In the genomic region with DNA sequence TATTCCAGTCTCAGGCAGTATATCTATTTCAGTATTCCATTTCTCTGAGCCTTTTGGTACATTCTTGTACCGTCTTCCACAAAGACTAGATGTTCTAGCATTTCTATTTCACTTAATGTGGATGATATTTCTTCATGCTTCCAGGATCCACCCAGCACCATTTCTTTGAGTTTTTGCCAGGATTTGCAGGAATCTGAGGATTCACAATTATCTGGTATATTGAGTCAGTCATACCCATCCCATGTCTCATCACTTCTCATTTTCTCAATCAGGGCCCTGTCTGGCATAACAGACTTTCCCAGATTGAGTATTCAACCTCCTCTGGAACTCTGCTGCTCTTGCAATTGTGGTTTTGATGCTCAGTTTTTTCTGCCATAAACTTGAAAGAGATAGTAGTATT, we compare ENCODE assay signal across 19 cellular contexts. TPM values are rescaled to one million over a fixed set of nuclear protein-coding genes. Genes with fewer than 3 reads are reported as not detected.
DNase-seq lines count a peak whose midpoint lies in the region; ATAC-seq and TF ChIP-seq lines count a peak whose summit lies in the region.
"Had no signal": no experiment of that assay in that cellular context is flagged by ENCODE, and none has a peak within 500 bp of the region (broad histone marks: within the 10 kb centered on the region; RNA-seq: fewer than 3 reads in every experiment).

No MANE protein-coding gene starts in this region.

- H3K4me1 Mint-ChIP-seq in naive thymus-derived CD4-positive, alpha-beta T cell = no peaks in the 10 kb centered on the region
- H3K4me1 Mint-ChIP-seq: activated naive CD8-positive, alpha-beta T cell treated with anti-CD3 and anti-CD28 coated beads, Interleukin-2, amount 50 U/mL, for 24 hours; CD8-positive, alpha-beta memory T cell had no signal

- CTCF ChIA-PET in mammary epithelial cell (lab: Charles Lee; ENCODE audit: low non-redundant PET) = no interaction called here
- CTCF ChIA-PET in naive thymus-derived CD4-positive, alpha-beta T cell (lab: Charles Lee) = no interaction called here

- TF ChIP-seq CTCF in mammary epithelial cell (conservative IDR thresholded peaks at IDR 0.05 in 1 of 2, IDR thresholded peaks at IDR 0.05 in 1 of 2; ENCODE audit: extremely low read depth in 1 of 2, insufficient read depth in 1 of 2, low read depth in 1 of 2, low read length in 2 of 2) = no peak
- TF ChIP-seq CTCF in hepatocyte (IDR thresholded peaks at IDR 0.05; ENCODE audit: poor library complexity) = no peak

- H4K20me1 ChIP-seq in mammary epithelial cell (ENCODE audit: insufficient read depth, low read length) (no peaks in the 10 kb centered on the region), hepatocyte (ENCODE audit: insufficient read depth, poor library complexity, severe bottlenecking) (no peaks in the 10 kb centered on the region)

- H3K27me3 ChIP-seq in mammary epithelial cell (ENCODE audit: insufficient read depth, low read length) (no peaks in the 10 kb centered on the region), hepatocyte (no peaks in the 10 kb centered on the region), MG63 (no peaks in the 10 kb centered on the region)
- H3K27me3 ChIP-seq in naive thymus-derived CD4-positive, alpha-beta T cell (ENCODE audit: control insufficient read depth in 2 of 2, insufficient read depth in 2 of 2, low read length in 2 of 2) = no peaks in the 10 kb centered on the region

- dilution Hi-C loops in mammary epithelial cell (cut with HindIII; ENCODE audit: low sequenced_read_pairs) = no loop called here

- H3K9me2 ChIP-seq in hepatocyte (replicated peaks; ENCODE audit: insufficient read depth) = no peaks in the 10 kb centered on the region

- no peak overlapping the region for H3K4me2 ChIP-seq in mammary epithelial cell (ENCODE audit: insufficient read depth, low read depth, low read length)
- H3K4me2 ChIP-seq in hepatocyte = no peak overlapping the region
- H3K4me2 ChIP-seq: KMS-11 had no signal

- intact Hi-C loops in mammary epithelial cell (cut with micrococcal nuclease) = no loop called here
- intact Hi-C loops in naive thymus-derived CD4-positive, alpha-beta T cell (cut with micrococcal nuclease) = no loop called here

- 30% methylated on average over 1 of the region's 1 CpG for WGBS in mammary epithelial cell (ENCODE audit: low coverage, missing lambda C conversion rate)
- 32% methylated on average over 1 of the region's 1 CpG for WGBS in hepatocyte (ENCODE audit: low lambda C conversion rate, missing lambda C conversion rate)

- peak; percentile 27 for DNase-seq in AG08395 (ENCODE audit: low spot score)
- DNase-seq in HS-5 (ENCODE audit: low read depth) = peak; percentile 90
- DNase-seq in mammary epithelial cell = peak; percentile 14
- DNase-seq in hepatocyte (ENCODE audit: low spot score) = peak; percentile 43
- DNase-seq in naive thymus-derived CD4-positive, alpha-beta T cell = no peak
- no peak for DNase-seq in NCI-H345 treated with DMSO at 0.1 percent for 48 hours (lab: John Stamatoyannopoulos, UW; ENCODE audit: unreplicated experiment)
- DNase-seq in MG63 = no peak
- DNase-seq in NCI-H748 treated with DMSO at 0.1 percent for 48 hours (lab: John Stamatoyannopoulos, UW) = no peak
- DNase-seq: activated naive CD8-positive, alpha-beta T cell treated with anti-CD3 and anti-CD28 coated beads, Interleukin-2, amount 50 U/mL, for 24 hours; CD8-positive, alpha-beta memory T cell; central memory CD4-positive, alpha-beta T cell; effector CD8-positive, alpha-beta T cell; NCI-H1092 treated with DMSO at 0.1 percent for 48 hours; retina; stimulated activated naive CD8-positive, alpha-beta T cell treated with anti-CD3 and anti-CD28 coated beads, Interleukin-15, Interleukin-2, amounts not matched to agents 100 U/mL and 50 U/mL, for 24 hours had no signal

- no TSS peak for BruUV-seq in mammary epithelial cell (replicated peaks; lab: Mats Ljungman, UMichigan)

- peaks cover 0 to 6% (median 0%) of the 10 kb centered on the region in 11 donors for H3K9me3 Mint-ChIP-seq in naive thymus-derived CD4-positive, alpha-beta T cell
- H3K9me3 Mint-ChIP-seq: activated T-helper 2 cell treated with anti-CD3 and anti-CD28 coated beads, Interferon-gamma antibody, Interleukin-2, Interleukin-4, amounts not matched to agents 10 μg/mL and 5 μg/mL and 100 μg/mL, durations not matched to agents 14 hours and 24 hours and 36 hours; type B pancreatic cell had no signal

- no peak for ATAC-seq in naive thymus-derived CD4-positive, alpha-beta T cell
- ATAC-seq: activated naive CD8-positive, alpha-beta T cell treated with anti-CD3 and anti-CD28 coated beads, Interleukin-2, amount 50 U/mL, for 24 hours; stimulated activated naive CD8-positive, alpha-beta T cell treated with anti-CD3 and anti-CD28 coated beads, Interleukin-15, Interleukin-2, amounts not matched to agents 100 U/mL and 50 U/mL, for 24 hours had no signal

- no peak overlapping the region for H3K9ac ChIP-seq in mammary epithelial cell (ENCODE audit: insufficient read depth, low read length)
- H3K9ac ChIP-seq: KMS-11 had no signal

- no peaks in the 10 kb centered on the region for H3K36me3 Mint-ChIP-seq in naive thymus-derived CD4-positive, alpha-beta T cell
- H3K36me3 Mint-ChIP-seq: CD8-positive, alpha-beta memory T cell; type B pancreatic cell had no signal

- peaks cover 3% of the 10 kb centered on the region for H3K4me1 ChIP-seq in mammary epithelial cell (ENCODE audit: insufficient read depth, low read length)
- no peaks in the 10 kb centered on the region for H3K4me1 ChIP-seq in hepatocyte (ENCODE audit: insufficient read depth)
- H3K4me1 ChIP-seq in naive thymus-derived CD4-positive, alpha-beta T cell (ENCODE audit: control insufficient read depth in 2 of 2, insufficient read depth in 2 of 2, low read length in 2 of 2) = no peaks in the 10 kb centered on the region

- H3K79me2 ChIP-seq in mammary epithelial cell (ENCODE audit: insufficient read depth, low read length) = no peaks in the 10 kb centered on the region
- no peaks in the 10 kb centered on the region for H3K79me2 ChIP-seq in hepatocyte

- H3K27ac ChIP-seq in mammary epithelial cell (ENCODE audit: insufficient read depth, low read depth, low read length) (no peak overlapping the region), hepatocyte (peak overlapping the region; percentile 49)
- H3K27ac ChIP-seq in naive thymus-derived CD4-positive, alpha-beta T cell (ENCODE audit: low read depth, low read length) = no peak overlapping the region
- H3K27ac ChIP-seq: KMS-11, SK-N-MC had no signal

- no peaks in the 10 kb centered on the region for H3K27me3 Mint-ChIP-seq in naive thymus-derived CD4-positive, alpha-beta T cell
- H3K27me3 Mint-ChIP-seq: activated naive CD8-positive, alpha-beta T cell treated with anti-CD3 and anti-CD28 coated beads, Interleukin-2, amount 50 U/mL, for 24 hours; CD8-positive, alpha-beta memory T cell; type B pancreatic cell had no signal

- no peak overlapping the region for H3K27ac Mint-ChIP-seq in naive thymus-derived CD4-positive, alpha-beta T cell
- H3K27ac Mint-ChIP-seq: activated naive CD8-positive, alpha-beta T cell treated with anti-CD3 and anti-CD28 coated beads, Interleukin-2, amount 50 U/mL, for 24 hours; activated T-helper 2 cell treated with anti-CD3 and anti-CD28 coated beads, Interferon-gamma antibody, Interleukin-2, Interleukin-4, amounts not matched to agents 10 μg/mL and 5 μg/mL and 100 μg/mL, durations not matched to agents 14 hours and 24 hours and 36 hours; CD8-positive, alpha-beta memory T cell; type B pancreatic cell had no signal

- H3K4me3 ChIP-seq in mammary epithelial cell (replicated peaks in 1 of 3; ENCODE audit: insufficient read depth in 1 of 3, low read depth in 2 of 3, low read length in 3 of 3) = no peak overlapping the region
- H3K4me3 ChIP-seq in hepatocyte = no peak overlapping the region
- no peak overlapping the region for H3K4me3 ChIP-seq in naive thymus-derived CD4-positive, alpha-beta T cell (ENCODE audit: low read length)
- H3K4me3 ChIP-seq in MG63 = no peak overlapping the region
- H3K4me3 ChIP-seq: SK-N-MC had no signal

- in situ Hi-C loops in mammary epithelial cell (cut with MboI; ENCODE audit: low sequenced_read_pairs in 2 of 2) = no loop called here

- H2AFZ ChIP-seq in mammary epithelial cell (ENCODE audit: low read depth, low read length) (no peak overlapping the region), hepatocyte (no peak overlapping the region)

- H3K36me3 ChIP-seq in mammary epithelial cell (ENCODE audit: insufficient read depth, low read length) (no peaks in the 10 kb centered on the region), hepatocyte (replicated peaks; ENCODE audit: insufficient read depth, low read depth) (no peaks in the 10 kb centered on the region), MG63 (no peaks in the 10 kb centered on the region)
- no peaks in the 10 kb centered on the region for H3K36me3 ChIP-seq in naive thymus-derived CD4-positive, alpha-beta T cell (ENCODE audit: control insufficient read depth in 2 of 3, insufficient read depth in 3 of 3, low read length in 3 of 3)

- H3K9me3 ChIP-seq in mammary epithelial cell (replicated peaks; ENCODE audit: insufficient read depth, low read length) (no peaks in the 10 kb centered on the region), hepatocyte (ENCODE audit: low read depth) (no peaks in the 10 kb centered on the region), MG63 (no peaks in the 10 kb centered on the region)
- H3K9me3 ChIP-seq in naive thymus-derived CD4-positive, alpha-beta T cell (ENCODE audit: control insufficient read depth in 2 of 3, low read length in 3 of 3) = no peaks in the 10 kb centered on the region

- POLR2A ChIA-PET in naive thymus-derived CD4-positive, alpha-beta T cell (lab: Charles Lee) = no interaction called here

- H3K4me3 Mint-ChIP-seq in naive thymus-derived CD4-positive, alpha-beta T cell = no peak overlapping the region
- H3K4me3 Mint-ChIP-seq: activated naive CD8-positive, alpha-beta T cell treated with anti-CD3 and anti-CD28 coated beads, Interleukin-2, amount 50 U/mL, for 24 hours; CD8-positive, alpha-beta memory T cell; type B pancreatic cell had no signal

RNA-seq across cellular contexts. Expression of a gene that starts 20.9 kb away (rescaled TPM):
- total RNA-seq in mammary epithelial cell = 10 to 100 TPM in 1 of 2 donors, under 1 TPM in 1; 0.14 to 16.0 TPM
- polyA plus RNA-seq in mammary epithelial cell = not detected
- not detected for polyA minus RNA-seq in mammary epithelial cell
- total RNA-seq in hepatocyte = 150 and 180 TPM in 2 replicates
- polyA plus RNA-seq in hepatocyte = 148 and 163 TPM in 2 replicates
- not detected for total RNA-seq in naive thymus-derived CD4-positive, alpha-beta T cell
- not detected for polyA plus RNA-seq in naive thymus-derived CD4-positive, alpha-beta T cell
- total RNA-seq in MG63 (2014; rRNA removed; shearing (Covaris generic); ENCODE audit: low replicate concordance) = 0.27 TPM in 1 of 2 replicates, not detected in the other
- total RNA-seq: activated T-helper 2 cell treated with anti-CD3 and anti-CD28 coated beads, Interferon-gamma antibody, Interleukin-2, Interleukin-4, amounts not matched to agents 10 μg/mL and 5 μg/mL and 100 μg/mL, durations not matched to agents 14 hours and 24 hours and 36 hours; CD8-positive, alpha-beta memory T cell had no signal
- polyA plus RNA-seq: CD8-positive, alpha-beta memory T cell had no signal

Comparison
In these comparisons a context has a peak if more than half of its experiments do, and no peak if none do; other contexts are left out.
1. DNase-seq: peak in AG08395 (single experiment), HS-5 (single experiment), mammary epithelial cell (single experiment) and hepatocyte (single experiment); none in naive thymus-derived CD4-positive, alpha-beta T cell (0 of 9), NCI-H345 treated with DMSO at 0.1 percent for 48 hours (single experiment), MG63 (single experiment) and NCI-H748 treated with DMSO at 0.1 percent for 48 hours (single experiment).